ENCODE assay signal across 1 cellular context in the genomic region with DNA sequence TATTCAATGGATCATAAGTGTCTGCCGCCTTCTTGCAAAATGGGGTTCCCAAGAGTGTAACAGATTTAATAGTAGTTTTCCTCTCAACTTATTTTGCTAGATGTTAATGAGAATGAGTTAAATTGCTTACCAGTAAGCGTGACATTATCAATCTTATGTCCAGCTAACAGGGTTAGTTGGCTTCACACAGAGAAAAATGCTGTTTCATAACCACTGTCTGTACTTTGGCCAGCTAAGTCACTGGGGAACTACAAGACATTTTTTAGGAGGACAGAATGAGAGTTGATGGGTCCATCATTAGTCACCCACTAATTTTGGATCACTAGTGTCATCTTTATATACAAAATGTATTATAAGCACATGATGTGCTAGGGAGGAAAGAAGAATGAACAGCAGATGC.
TF ChIP-seq lines count a peak whose summit lies in the region.

No MANE protein-coding gene starts in this region.

TF ChIP-seq in endothelial cell of umbilical vein, 7 proteins besides CTCF, POLR2A, EP300 and RAD21 (continued from another document):
- no peak for TF ChIP-seq POLR2AphosphoS5 (IDR thresholded peaks at IDR 0.05; ENCODE audit: insufficient read depth, low read depth, low read length)
- TF ChIP-seq, protein P1, sequence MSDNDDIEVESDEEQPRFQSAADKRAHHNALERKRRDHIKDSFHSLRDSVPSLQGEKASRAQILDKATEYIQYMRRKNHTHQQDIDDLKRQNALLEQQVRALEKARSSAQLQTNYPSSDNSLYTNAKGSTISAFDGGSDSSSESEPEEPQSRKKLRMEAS (IDR thresholded peaks at IDR 0.05; ENCODE audit: insufficient read depth, insufficient read length): no peak
- TF ChIP-seq JUN (IDR thresholded peaks at IDR 0.05; ENCODE audit: borderline replicate concordance, insufficient read depth, insufficient read length, low read depth): no peak
- TF ChIP-seq EZH2 (IDR thresholded peaks at IDR 0.05; ENCODE audit: borderline replicate concordance, low read depth, low read length, severe bottlenecking): no peak
- no peak for TF ChIP-seq MYC (IDR thresholded peaks at IDR 0.05; ENCODE audit: low read depth, low read length)
